Comparison of ENCODE assay signal across 24 cellular contexts in genomic region chr6:82737965-82738364, GRCh38.
"Had no signal": no experiment of that assay in that cellular context is flagged by ENCODE, and none has a peak within 500 bp of the region (broad histone marks: within the 10 kb centered on the region; RNA-seq: fewer than 3 reads in every experiment).

No MANE protein-coding gene starts in this region.

- H3K27ac Mint-ChIP-seq: activated CD8-positive, alpha-beta T cell treated with anti-CD3 and anti-CD28 coated beads for 36 hours; activated naive CD8-positive, alpha-beta T cell; activated T-helper 17 cell treated with anti-CD3 and anti-CD28 coated beads, Interleukin-2, amount 50 U/mL, for 72 hours; effector memory CD8-positive, alpha-beta T cell had no signal

- H3K4me1 Mint-ChIP-seq: activated T-helper 17 cell treated with anti-CD3 and anti-CD28 coated beads, Interleukin-2, amount 50 U/mL, for 72 hours had no signal

- H3K36me3 Mint-ChIP-seq: activated naive CD8-positive, alpha-beta T cell had no signal

- H3K4me3 Mint-ChIP-seq: activated CD8-positive, alpha-beta T cell treated with anti-CD3 and anti-CD28 coated beads for 36 hours; activated naive CD8-positive, alpha-beta T cell; activated T-cell treated with anti-CD3 and anti-CD28 coated beads, Interleukin-2, amount 50 U/mL, for 4 hours; activated T-helper 17 cell treated with anti-CD3 and anti-CD28 coated beads, Interleukin-2, amount 50 U/mL, for 72 hours; effector memory CD8-positive, alpha-beta T cell had no signal

- H3K9me3 Mint-ChIP-seq: activated CD8-positive, alpha-beta T cell treated with anti-CD3 and anti-CD28 coated beads for 36 hours; activated T-cell treated with anti-CD3 and anti-CD28 coated beads, Interleukin-2, amount 50 U/mL, for 4 hours; activated T-helper 17 cell treated with anti-CD3 and anti-CD28 coated beads, Interleukin-2, amount 50 U/mL, for 72 hours; effector memory CD8-positive, alpha-beta T cell had no signal

- H3K27ac ChIP-seq: epithelial cell of prostate, esophagus squamous epithelium, gastroesophageal sphincter, heart left ventricle had no signal

- H3K4me1 ChIP-seq: esophagus squamous epithelium, gastroesophageal sphincter, heart left ventricle had no signal

- H3K4me3 ChIP-seq: esophagus squamous epithelium, gastroesophageal sphincter, heart left ventricle had no signal

- ATAC-seq: activated CD8-positive, alpha-beta T cell treated with anti-CD3 and anti-CD28 coated beads for 36 hours; activated T-cell treated with anti-CD3 and anti-CD28 coated beads, Interleukin-2, amount 50 U/mL, for 4 hours; activated T-helper 17 cell treated with anti-CD3 and anti-CD28 coated beads, Interleukin-2, amount 50 U/mL, for 72 hours; effector memory CD8-positive, alpha-beta T cell; gastroesophageal sphincter; heart left ventricle had no signal

- DNase-seq: activated CD4-positive, alpha-beta T cell treated with anti-CD3 and anti-CD28 coated beads for 48 hours; activated CD4-positive, alpha-beta T cell treated with anti-CD3 and anti-CD28 coated beads, Interleukin-2, amount 50 U/mL, for 1 hour; activated CD4-positive, alpha-beta T cell treated with anti-CD3 and anti-CD28 coated beads, Interleukin-2, amount 50 U/mL, for 48 hours; activated CD8-positive, alpha-beta memory T cell treated with anti-CD3 and anti-CD28 coated beads for 24 hours; activated CD8-positive, alpha-beta T cell treated with anti-CD3 and anti-CD28 coated beads for 36 hours; activated effector memory CD4-positive, alpha-beta T cell treated with Interleukin-2 at 50 U/mL for 16 hours; activated gamma-delta T cell treated with Interleukin-2 at 50 U/mL for 16 hours; activated naive CD4-positive, alpha-beta T cell treated with anti-CD3 and anti-CD28 coated beads, Interleukin-2, amount 50 U/mL, for 16 hours; activated naive CD4-positive, alpha-beta T cell treated with Interleukin-2 at 50 U/mL for 16 hours; activated T-cell treated with anti-CD3 and anti-CD28 coated beads, Interleukin-2, amount 50 U/mL, for 4 hours; amniotic stem cell; anterior cingulate cortex; cortex of kidney; dermis blood vessel endothelial cell; effector CD4-positive, alpha-beta T cell; effector memory CD8-positive, alpha-beta T cell; esophagus squamous epithelium; foreskin melanocyte; heart left ventricle; T-helper 2 cell had no signal

- H3K27me3 ChIP-seq: esophagus squamous epithelium, gastroesophageal sphincter, heart left ventricle had no signal

- H3K9me3 ChIP-seq: esophagus squamous epithelium, gastroesophageal sphincter, heart left ventricle had no signal

- H3K36me3 ChIP-seq: esophagus squamous epithelium, gastroesophageal sphincter, heart left ventricle had no signal
